ENCODE assay signal across 28 cellular contexts in the genomic region with DNA sequence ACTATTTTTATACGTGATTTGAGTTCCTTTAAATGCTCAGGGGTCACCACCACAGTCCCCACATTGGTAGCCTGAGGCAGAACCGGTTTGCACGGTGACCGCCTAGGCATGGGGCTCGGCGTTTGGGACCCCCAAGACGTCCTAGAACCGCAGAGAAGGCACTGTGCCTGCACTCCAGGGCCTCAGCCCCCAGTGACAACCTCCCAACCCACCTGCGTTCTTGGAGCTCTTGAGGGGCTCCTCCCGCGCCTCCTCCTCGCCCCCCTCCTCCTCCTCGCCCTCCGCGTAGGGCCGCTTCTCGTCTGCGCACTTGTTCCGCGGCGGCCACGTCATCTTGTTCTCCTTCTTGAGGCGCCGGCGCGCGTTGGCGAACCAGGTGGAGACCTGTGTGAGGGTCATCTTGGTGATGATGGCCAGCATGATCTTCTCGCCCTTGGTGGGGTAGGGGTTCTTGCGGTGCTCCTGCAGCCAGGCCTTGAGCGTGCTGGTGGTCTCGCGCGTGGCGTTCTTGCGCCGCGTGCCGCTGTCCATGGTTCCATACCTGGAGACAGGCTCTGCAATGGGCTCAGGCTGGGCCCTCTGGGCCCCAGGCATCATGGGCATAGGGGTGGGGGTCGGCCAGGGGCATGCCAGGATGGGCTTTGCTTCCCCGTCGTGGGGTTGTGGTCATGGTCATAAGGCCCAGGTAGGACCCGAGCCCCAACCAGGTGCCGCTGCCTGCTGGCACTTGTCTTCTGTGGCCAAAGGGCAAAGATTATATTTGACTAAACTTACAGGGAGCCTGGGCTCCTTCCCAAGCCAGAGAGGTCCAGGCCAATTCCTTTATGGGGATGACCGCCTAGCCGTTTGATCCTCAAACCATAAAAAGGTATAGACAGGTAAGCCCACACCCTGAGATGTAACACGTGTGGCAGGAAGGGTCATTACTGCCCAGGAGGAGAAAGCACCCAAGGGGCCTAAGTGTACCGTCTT. TPM values are rescaled to one million over a fixed set of nuclear protein-coding genes. Genes with fewer than 3 reads are reported as not detected.
DNase-seq lines count a peak whose midpoint lies in the region; ATAC-seq and TF ChIP-seq lines count a peak whose summit lies in the region.
"Had no signal": no experiment of that assay in that cellular context is flagged by ENCODE, and none has a peak within 500 bp of the region (broad histone marks: within the 10 kb centered on the region; RNA-seq: fewer than 3 reads in every experiment).

No MANE protein-coding gene starts in this region.

- peaks cover 53% of the 10 kb centered on the region for H3K27me3 Mint-ChIP-seq in activated CD8-positive, alpha-beta T cell treated with anti-CD3 and anti-CD28 coated beads, Interleukin-2, amount 10 ng/mL, durations not matched to agents 7 days and 5 days (ENCODE audit: low read depth)
- peaks cover 55% of the 10 kb centered on the region for H3K27me3 Mint-ChIP-seq in activated CD8-positive, alpha-beta T cell treated with anti-CD3 and anti-CD28 coated beads for 36 hours
- H3K27me3 Mint-ChIP-seq in CD4-positive, alpha-beta T cell, result peaks cover 50% of the 10 kb centered on the region
- peaks cover 94% of the 10 kb centered on the region for H3K27me3 Mint-ChIP-seq in nephron (ENCODE audit: low read depth)
- peaks cover 28% of the 10 kb centered on the region for H3K27me3 Mint-ChIP-seq in glutamatergic neuron (ENCODE audit: unreplicated experiment)

- peaks cover 6% of the 10 kb centered on the region for H3K36me3 Mint-ChIP-seq in activated CD8-positive, alpha-beta T cell treated with anti-CD3 and anti-CD28 coated beads, Interleukin-2, amount 10 ng/mL, durations not matched to agents 7 days and 5 days (ENCODE audit: low read depth)
- no peaks in the 10 kb centered on the region for H3K36me3 Mint-ChIP-seq in activated CD8-positive, alpha-beta T cell treated with anti-CD3 and anti-CD28 coated beads for 36 hours (ENCODE audit: low read depth)
- no peaks in the 10 kb centered on the region for H3K36me3 Mint-ChIP-seq in CD4-positive, alpha-beta T cell (ENCODE audit: low read depth)
- H3K36me3 Mint-ChIP-seq in nephron (ENCODE audit: low read depth), result no peaks in the 10 kb centered on the region
- no peaks in the 10 kb centered on the region for H3K36me3 Mint-ChIP-seq in glutamatergic neuron (ENCODE audit: unreplicated experiment)

- POLR2A ChIA-PET in activated CD8-positive, alpha-beta T cell treated with anti-CD3 and anti-CD28 coated beads, Interleukin-2, amount 10 ng/mL, durations not matched to agents 7 days and 5 days (lab: Charles Lee), result no interaction called here
- POLR2A ChIA-PET in activated CD8-positive, alpha-beta T cell treated with anti-CD3 and anti-CD28 coated beads for 36 hours (lab: Charles Lee), result no interaction called here
- POLR2A ChIA-PET in CD4-positive, alpha-beta T cell (lab: Charles Lee), result no interaction called here
- POLR2A ChIA-PET in RWPE1 (lab: Yijun Ruan, JAX; ENCODE audit: low non-redundant PET), result no interaction called here

- H3K27me3 ChIP-seq in CD4-positive, alpha-beta T cell (ENCODE audit: control insufficient read depth, insufficient read depth, low read length), result peaks cover 86% of the 10 kb centered on the region

- peaks cover 4% of the 10 kb centered on the region for H3K4me1 Mint-ChIP-seq in activated CD8-positive, alpha-beta T cell treated with anti-CD3 and anti-CD28 coated beads, Interleukin-2, amount 10 ng/mL, durations not matched to agents 7 days and 5 days (ENCODE audit: low read depth)
- peaks cover 11% of the 10 kb centered on the region for H3K4me1 Mint-ChIP-seq in activated CD8-positive, alpha-beta T cell treated with anti-CD3 and anti-CD28 coated beads for 36 hours (ENCODE audit: low read depth)
- H3K4me1 Mint-ChIP-seq in CD4-positive, alpha-beta T cell (ENCODE audit: low read depth), result peaks cover 16% of the 10 kb centered on the region
- H3K4me1 Mint-ChIP-seq in nephron (peaks cover 11% of the 10 kb centered on the region), glutamatergic neuron (ENCODE audit: low read depth, unreplicated experiment) (peaks cover 6% of the 10 kb centered on the region)

- no peak overlapping the region for H3K4me3 Mint-ChIP-seq in activated CD8-positive, alpha-beta T cell treated with anti-CD3 and anti-CD28 coated beads, Interleukin-2, amount 10 ng/mL, durations not matched to agents 7 days and 5 days
- H3K4me3 Mint-ChIP-seq in activated CD8-positive, alpha-beta T cell treated with anti-CD3 and anti-CD28 coated beads for 36 hours, result no peak overlapping the region
- peak overlapping the region; percentile 45 for H3K4me3 Mint-ChIP-seq in CD4-positive, alpha-beta T cell
- H3K4me3 Mint-ChIP-seq in nephron (peak overlapping the region; percentile 23 to 47 (median 27)), glutamatergic neuron (ENCODE audit: unreplicated experiment) (no peak overlapping the region)

- H3K9me3 Mint-ChIP-seq in activated CD8-positive, alpha-beta T cell treated with anti-CD3 and anti-CD28 coated beads, Interleukin-2, amount 10 ng/mL, durations not matched to agents 7 days and 5 days (ENCODE audit: insufficient read depth), result no peaks in the 10 kb centered on the region
- no peaks in the 10 kb centered on the region for H3K9me3 Mint-ChIP-seq in activated CD8-positive, alpha-beta T cell treated with anti-CD3 and anti-CD28 coated beads for 36 hours
- no peaks in the 10 kb centered on the region for H3K9me3 Mint-ChIP-seq in CD4-positive, alpha-beta T cell
- peaks cover 3% of the 10 kb centered on the region for H3K9me3 Mint-ChIP-seq in nephron
- peaks cover 5% of the 10 kb centered on the region for H3K9me3 Mint-ChIP-seq in glutamatergic neuron (ENCODE audit: unreplicated experiment)

- H3K27ac ChIP-seq in CD4-positive, alpha-beta T cell (ENCODE audit: low read depth, low read length), result no peak overlapping the region
- H3K27ac ChIP-seq in RWPE1, result peak overlapping the region; percentile 96
- H3K27ac ChIP-seq: dorsolateral prefrontal cortex, left ventricle myocardium inferior, SJSA1, skin epidermis, tibial artery had no signal

- no peaks in the 10 kb centered on the region for H3K9me3 ChIP-seq in CD4-positive, alpha-beta T cell (ENCODE audit: control insufficient read depth, low read length)
- H3K9me3 ChIP-seq: left ventricle myocardium inferior, tibial artery had no signal

- intact Hi-C loops in activated CD8-positive, alpha-beta T cell treated with anti-CD3 and anti-CD28 coated beads for 36 hours (cut with micrococcal nuclease), result loop anchor here (10.0 kb wide), 2 partner anchors 865 to 1715 kb away; partner anchors contain the start of gene IRX1
- intact Hi-C loops in CD4-positive, alpha-beta T cell (cut with DNase I, micrococcal nuclease), result no loop called here

- CTCF ChIA-PET in activated CD8-positive, alpha-beta T cell treated with anti-CD3 and anti-CD28 coated beads, Interleukin-2, amount 10 ng/mL, durations not matched to agents 7 days and 5 days (lab: Charles Lee), result no interaction called here
- CTCF ChIA-PET in activated CD8-positive, alpha-beta T cell treated with anti-CD3 and anti-CD28 coated beads for 36 hours (lab: Charles Lee), result no interaction called here
- CTCF ChIA-PET in CD4-positive, alpha-beta T cell (lab: Charles Lee), result no interaction called here
- CTCF ChIA-PET in RWPE1 (lab: Yijun Ruan, JAX), result interaction anchor here (0.6 kb wide), 1 partner anchor 19 kb away, joined by 3 read pairs; no protein-coding TSS in a partner anchor

- peak overlapping the region; percentile 7 for H3K27ac Mint-ChIP-seq in activated CD8-positive, alpha-beta T cell treated with anti-CD3 and anti-CD28 coated beads, Interleukin-2, amount 10 ng/mL, durations not matched to agents 7 days and 5 days
- H3K27ac Mint-ChIP-seq in activated CD8-positive, alpha-beta T cell treated with anti-CD3 and anti-CD28 coated beads for 36 hours, result no peak overlapping the region
- H3K27ac Mint-ChIP-seq in CD4-positive, alpha-beta T cell, result no peak overlapping the region
- H3K27ac Mint-ChIP-seq in nephron (no peak overlapping the region), glutamatergic neuron (ENCODE audit: unreplicated experiment) (no peak overlapping the region)

- no peak for TF ChIP-seq CTCF in activated CD8-positive, alpha-beta T cell treated with anti-CD3 and anti-CD28 coated beads for 36 hours (IDR thresholded peaks at IDR 0.05)
- no peak for TF ChIP-seq CTCF in CD4-positive, alpha-beta T cell (IDR thresholded peaks at IDR 0.05)
- TF ChIP-seq CTCF in RWPE1 (conservative IDR thresholded peaks at IDR 0.05; ENCODE audit: low read depth) (no peak), nephron (IDR thresholded peaks at IDR 0.05; ENCODE audit: unreplicated experiment in 3 of 3) (no peak), glutamatergic neuron (IDR thresholded peaks at IDR 0.05; ENCODE audit: partially characterized antibody, unreplicated experiment) (no peak)

- DNase-seq in activated CD8-positive, alpha-beta T cell treated with anti-CD3 and anti-CD28 coated beads, Interleukin-2, amount 10 ng/mL, durations not matched to agents 7 days and 5 days, result no peak
- DNase-seq in activated CD8-positive, alpha-beta T cell treated with anti-CD3 and anti-CD28 coated beads for 36 hours, result no peak
- DNase-seq in CD4-positive, alpha-beta T cell, result no peak
- DNase-seq in RWPE1 (ENCODE audit: low spot score) (no peak), DMS153 (lab: John Stamatoyannopoulos, UW) (no peak), glutamatergic neuron (no peak)
- DNase-seq: activated CD4-positive, alpha-beta T cell treated with anti-CD3 and anti-CD28 coated beads for 4 hours; activated CD8-positive, alpha-beta memory T cell treated with anti-CD3 and anti-CD28 coated beads, Interleukin-2, amount 50 U/mL, for 48 hours; activated effector memory CD4-positive, alpha-beta T cell treated with anti-CD3 and anti-CD28 coated beads, Interleukin-2, amount 50 U/mL, for 16 hours; dorsolateral prefrontal cortex; GDM1; left ventricle myocardium inferior; MV-4-11; NCI-H146; NCI-H2107; NCI-H446; NCI-H774; tibial artery had no signal

- no peak for ATAC-seq in activated CD8-positive, alpha-beta T cell treated with anti-CD3 and anti-CD28 coated beads, Interleukin-2, amount 10 ng/mL, durations not matched to agents 7 days and 5 days
- no peak for ATAC-seq in activated CD8-positive, alpha-beta T cell treated with anti-CD3 and anti-CD28 coated beads for 36 hours
- no peak for ATAC-seq in CD4-positive, alpha-beta T cell (ENCODE audit: poor library complexity)
- no peak for ATAC-seq in GM18870 (IDR thresholded peaks at IDR 0.05; ENCODE audit: unreplicated experiment)
- ATAC-seq: HepG2 had no signal

RNA-seq across cellular contexts. Expression of gene IRX4, which starts 3.1 kb away (rescaled TPM):
- total RNA-seq in activated CD8-positive, alpha-beta T cell treated with anti-CD3 and anti-CD28 coated beads, Interleukin-2, amount 10 ng/mL, durations not matched to agents 7 days and 5 days, result not detected
- not detected for total RNA-seq in activated CD8-positive, alpha-beta T cell treated with anti-CD3 and anti-CD28 coated beads for 36 hours
- total RNA-seq in CD4-positive, alpha-beta T cell, result not detected
- 0.20 TPM for total RNA-seq in glutamatergic neuron (ENCODE audit: unreplicated experiment)
- total RNA-seq: dorsolateral prefrontal cortex; endothelial cell of umbilical vein; fibroblast of lung; HepG2; LHCN-M2; osteoblast; SJSA1; T-helper 1 cell treated with Interleukin-12 subunit alpha and Interleukin-12 subunit beta and Interleukin-4 antibody, amounts not matched to agents 30 ng/mL and 1 ng/mL, for 36 hours had no signal

Comparison
In these comparisons a context has a peak if more than half of its experiments do, and no peak if none do; other contexts are left out.
1. H3K4me3 Mint-ChIP-seq: peak in CD4-positive, alpha-beta T cell (single experiment) and nephron (3 of 3); none in activated CD8-positive, alpha-beta T cell treated with anti-CD3 and anti-CD28 coated beads, Interleukin-2, amount 10 ng/mL, durations not matched to agents 7 days and 5 days (single experiment), activated CD8-positive, alpha-beta T cell treated with anti-CD3 and anti-CD28 coated beads for 36 hours (single experiment) and glutamatergic neuron (single experiment).